In genomic region chr1:91876040-91876470, GRCh38 we compare ENCODE assay signal across 8 cellular contexts. TPM values are rescaled to one million over a fixed set of nuclear protein-coding genes. Genes with fewer than 3 reads are reported as not detected.
DNase-seq lines count a peak whose midpoint lies in the region; ATAC-seq and TF ChIP-seq lines count a peak whose summit lies in the region.

No MANE protein-coding gene starts in this region.

- H3K4me3 Mint-ChIP-seq in osteocyte (ENCODE audit: unreplicated experiment): peak overlapping the region; percentile 3

- no peak for TF ChIP-seq CTCF in osteocyte (IDR thresholded peaks at IDR 0.05)

- peak overlapping the region; percentile 48 for H3K27ac Mint-ChIP-seq in osteocyte (ENCODE audit: unreplicated experiment)

- no peaks in the 10 kb centered on the region for H3K9me3 Mint-ChIP-seq in osteocyte (ENCODE audit: unreplicated experiment)

- no peak for DNase-seq in osteocyte (ENCODE audit: extremely low spot score, unreplicated experiment)
- DNase-seq in SHP77 treated with DMSO at 0.1 percent for 48 hours (lab: John Stamatoyannopoulos, UW): no peak
- DNase-seq in NCI-H2171 (lab: John Stamatoyannopoulos, UW): no peak
- DNase-seq in AML-193 (lab: John Stamatoyannopoulos, UW): no peak
- no peak for DNase-seq in COLO829 (ENCODE audit: low spot score)

- no peaks in the 10 kb centered on the region for H3K27me3 Mint-ChIP-seq in osteocyte (ENCODE audit: unreplicated experiment)

- peaks cover 47% of the 10 kb centered on the region for H3K4me1 Mint-ChIP-seq in osteocyte (ENCODE audit: unreplicated experiment)

- H3K36me3 Mint-ChIP-seq in osteocyte (ENCODE audit: unreplicated experiment): no peaks in the 10 kb centered on the region

- ATAC-seq in GM18858 (IDR thresholded peaks at IDR 0.05; ENCODE audit: unreplicated experiment) (peak; percentile 94), GM21717 (IDR thresholded peaks at IDR 0.05; ENCODE audit: unreplicated experiment) (peak; percentile 93), HG03575 (IDR thresholded peaks at IDR 0.05; ENCODE audit: extremely low read depth, insufficient number of reproducible peaks, low FRiP score, unreplicated experiment) (peak; percentile 41)

RNA-seq across cellular contexts. Expression of gene TGFBR3, which starts 9.9 kb away (rescaled TPM):
- 14.1 and 17.2 TPM in 2 replicates for total RNA-seq in osteocyte

Comparison
In these comparisons a context has a peak if more than half of its experiments do, and no peak if none do; other contexts are left out.
1. ATAC-seq: peak in every context shown above with its lines; median percentile 94 in GM18858; 93 in GM21717; 41 in HG03575.